ENCODE assay signal across 8 cellular contexts in genomic region chr11:57324154-57324885, GRCh38. TPM values are rescaled to one million over a fixed set of nuclear protein-coding genes. Genes with fewer than 3 reads are reported as not detected.
DNase-seq lines count a peak whose midpoint lies in the region; FAIRE-seq and TF ChIP-seq lines count a peak whose summit lies in the region.

No MANE protein-coding gene starts in this region.

- peak overlapping the region; percentile 64 for H3K4me3 ChIP-seq in HUES48 (ENCODE audit: low read depth, low read length)
- peak overlapping the region; percentile 47 for H3K4me3 ChIP-seq in WERI-Rb-1 (ENCODE audit: low read depth, low read length)
- peak overlapping the region; percentile 58 to 86 (median 63) for H3K4me3 ChIP-seq in endothelial cell of umbilical vein (replicated peaks in 1 of 3; ENCODE audit: insufficient read depth in 1 of 3, low read depth in 1 of 3, low read length in 3 of 3)
- peak overlapping the region; percentile 78 to 83 for H3K4me3 ChIP-seq in muscle layer of duodenum (ENCODE audit: low read depth in 1 of 2, low read length in 2 of 2)

- H3K27me3 ChIP-seq in HUES48 (ENCODE audit: control insufficient read depth, insufficient read depth, low read length), result no peaks in the 10 kb centered on the region
- no peaks in the 10 kb centered on the region for H3K27me3 ChIP-seq in WERI-Rb-1 (ENCODE audit: insufficient read depth, low read depth, severe bottlenecking)
- no peaks in the 10 kb centered on the region for H3K27me3 ChIP-seq in endothelial cell of umbilical vein (ENCODE audit: control insufficient read depth in 2 of 2, insufficient read depth in 2 of 2, low read length in 2 of 2)
- no peaks in the 10 kb centered on the region for H3K27me3 ChIP-seq in muscle layer of duodenum (ENCODE audit: low read depth, low read length)

- H3K4me1 ChIP-seq in HUES48 (ENCODE audit: control insufficient read depth, insufficient read depth, low read length) (peaks cover 34% of the 10 kb centered on the region), endothelial cell of umbilical vein (ENCODE audit: control insufficient read depth, extremely low read depth, insufficient read depth, low read length) (peaks cover 37% of the 10 kb centered on the region), muscle layer of duodenum (ENCODE audit: control insufficient read depth in 1 of 2, insufficient read depth in 2 of 2, low read length in 2 of 2) (peaks cover 18 to 29% of the 10 kb centered on the region in 2 donors)

- H3K4me2 ChIP-seq in endothelial cell of umbilical vein (ENCODE audit: insufficient read depth, low read length), result peak overlapping the region; percentile 74

- CTCF ChIA-PET in endothelial cell of umbilical vein (lab: Charles Lee), result interaction anchor here (0.9 to 4.0 kb wide), 6 partner anchors 9 to 483 kb away, joined by 3 to 37 read pairs (median 6); partner anchors contain the start of gene SSRP1

- peaks cover 17% of the 10 kb centered on the region for H3K79me2 ChIP-seq in endothelial cell of umbilical vein (ENCODE audit: control insufficient read depth, insufficient read depth, low read length)

- H2AFZ ChIP-seq in endothelial cell of umbilical vein (ENCODE audit: low read depth, low read length), result peak overlapping the region; percentile 32

- no peaks in the 10 kb centered on the region for H4K20me1 ChIP-seq in endothelial cell of umbilical vein (replicated peaks; ENCODE audit: control insufficient read depth, extremely low read depth, insufficient read depth, low read length)

- FAIRE-seq in endothelial cell of umbilical vein (lab: Jason Lieb, UNC), result no peak

- peak; percentile 36 for TF ChIP-seq POLR2A in endothelial cell of umbilical vein (IDR thresholded peaks at IDR 0.05; ENCODE audit: low read depth, low read length)

- dilution Hi-C loops in endothelial cell of umbilical vein (cut with MboI; ENCODE audit: extremely low pct_ligation_motif_present, low sequenced_read_pairs), result no loop called here

- H3K9me3 ChIP-seq in HUES48 (ENCODE audit: control insufficient read depth, insufficient read depth, low read length) (no peaks in the 10 kb centered on the region), WERI-Rb-1 (ENCODE audit: severe bottlenecking) (no peaks in the 10 kb centered on the region), endothelial cell of umbilical vein (replicated peaks; ENCODE audit: control insufficient read depth, insufficient read depth, low read length) (no peaks in the 10 kb centered on the region), muscle layer of duodenum (ENCODE audit: control insufficient read depth in 1 of 2, low read length in 2 of 2) (no peaks in the 10 kb centered on the region)

- H3K9me1 ChIP-seq in endothelial cell of umbilical vein (replicated peaks; ENCODE audit: control insufficient read depth, extremely low read depth, insufficient read depth, low read length), result no peaks in the 10 kb centered on the region

- H3K9ac ChIP-seq in HUES48 (ENCODE audit: low read depth, low read length) (peak overlapping the region; percentile 57; the same call in 1 of the 2 replicates), endothelial cell of umbilical vein (replicated peaks; ENCODE audit: extremely low read depth, insufficient read depth, low read length) (peak overlapping the region; percentile 86)

- H3K36me3 ChIP-seq in HUES48 (ENCODE audit: control insufficient read depth, insufficient read depth, low read length), result peaks cover 57% of the 10 kb centered on the region
- peaks cover 42% of the 10 kb centered on the region for H3K36me3 ChIP-seq in WERI-Rb-1
- peaks cover 13 to 25% of the 10 kb centered on the region in 2 experiments for H3K36me3 ChIP-seq in endothelial cell of umbilical vein (ENCODE audit: control insufficient read depth in 2 of 2, extremely low read depth in 1 of 2, insufficient read depth in 2 of 2, low read length in 2 of 2)
- peaks cover 21 to 43% of the 10 kb centered on the region in 2 donors for H3K36me3 ChIP-seq in muscle layer of duodenum (ENCODE audit: control insufficient read depth in 1 of 2, insufficient read depth in 2 of 2, low read length in 2 of 2)

- no TSS peak for BruUV-seq in endothelial cell of umbilical vein (replicated peaks; lab: Mats Ljungman, UMichigan)

- H3K27ac ChIP-seq in HUES48 (ENCODE audit: low read depth, low read length) (peak overlapping the region; percentile 99), WERI-Rb-1 (peak overlapping the region; percentile 72), endothelial cell of umbilical vein (ENCODE audit: insufficient read depth, low read depth, low read length) (peak overlapping the region; percentile 32), muscle layer of duodenum (ENCODE audit: low read length) (peak overlapping the region; percentile 82)

- POLR2A ChIA-PET in endothelial cell of umbilical vein (lab: Charles Lee), result interaction anchor here (0.6 to 3.4 kb wide), 2 partner anchors 13 to 75 kb away, joined by 3 to 23 read pairs; no protein-coding TSS in a partner anchor

- DNase-seq in NCI-H345 (lab: John Stamatoyannopoulos, UW), result peak; percentile 58
- DNase-seq in NCI-H345 treated with DMSO at 0.1 percent for 48 hours (lab: John Stamatoyannopoulos, UW; ENCODE audit: unreplicated experiment), result no peak
- DNase-seq in WERI-Rb-1, result peak; percentile 70
- DNase-seq in endothelial cell of umbilical vein (ENCODE audit: low read depth, low spot score), result peak; percentile 51
- no peak for DNase-seq in NCI-H1436 (lab: John Stamatoyannopoulos, UW)
- DNase-seq in DMS114 treated with DMSO at 0.1 percent for 48 hours (lab: John Stamatoyannopoulos, UW; ENCODE audit: unreplicated experiment), result no peak

- intact Hi-C loops in endothelial cell of umbilical vein (cut with micrococcal nuclease), result loop anchor here (2.0 kb wide), 2 partner anchors 36 to 46 kb away; no protein-coding TSS in a partner anchor

- TF ChIP-seq CTCF in WERI-Rb-1 (IDR thresholded peaks at IDR 0.05; ENCODE audit: low read depth, low read length) (no peak), endothelial cell of umbilical vein (IDR thresholded peaks at IDR 0.05; ENCODE audit: extremely low read depth in 1 of 2, insufficient read depth in 1 of 2, low read depth in 1 of 2, low read length in 2 of 2) (no peak)

TF ChIP-seq in endothelial cell of umbilical vein, 7 proteins besides CTCF, POLR2A, EP300 and RAD21:
- TF ChIP-seq POLR2AphosphoS5 (IDR thresholded peaks at IDR 0.05; ENCODE audit: insufficient read depth, low read depth, low read length) (peak; percentile 28), MYC (IDR thresholded peaks at IDR 0.05; ENCODE audit: low read depth, low read length) (no peak)

RNA-seq across cellular contexts. Expression of gene TNKS1BP1, which starts 0.4 kb away (rescaled TPM):
- total RNA-seq in endothelial cell of umbilical vein, result 93.6 and 111 TPM in 2 replicates
- 48.9 and 54.6 TPM in 2 replicates for polyA plus RNA-seq in endothelial cell of umbilical vein
- 41.5 and 43.0 TPM in 2 replicates for polyA plus RNA-seq in endothelial cell of umbilical vein (2011; cell fraction: cytosol; rRNA removed)
- polyA plus RNA-seq in endothelial cell of umbilical vein (2011; cell fraction: nucleus; rRNA removed), result 114 and 135 TPM in 2 replicates
- 85.2 and 116 TPM in 2 replicates for polyA plus RNA-seq in endothelial cell of umbilical vein (2012)
- polyA minus RNA-seq in endothelial cell of umbilical vein, result 77.6 and 97.5 TPM in 2 replicates
- 11.9 TPM for polyA minus RNA-seq in endothelial cell of umbilical vein (2011; cell fraction: cytosol; rRNA and poly(A)+ RNA removed)
- 36.8 and 38.3 TPM in 2 replicates for polyA minus RNA-seq in endothelial cell of umbilical vein (2011; cell fraction: nucleus; rRNA and poly(A)+ RNA removed)

RNA-seq across cellular contexts. Expression of gene SSRP1, which starts 11.4 kb away (rescaled TPM):
- 140 and 146 TPM in 2 replicates for total RNA-seq in endothelial cell of umbilical vein
- polyA plus RNA-seq in endothelial cell of umbilical vein, result 123 and 130 TPM in 2 replicates
- polyA plus RNA-seq in endothelial cell of umbilical vein (2011; cell fraction: cytosol; rRNA removed), result 150 and 190 TPM in 2 replicates
- polyA plus RNA-seq in endothelial cell of umbilical vein (2011; cell fraction: nucleus; rRNA removed), result 106 and 107 TPM in 2 replicates
- 106 and 145 TPM in 2 replicates for polyA plus RNA-seq in endothelial cell of umbilical vein (2012)
- 121 and 142 TPM in 2 replicates for polyA minus RNA-seq in endothelial cell of umbilical vein
- 156 TPM for polyA minus RNA-seq in endothelial cell of umbilical vein (2011; cell fraction: cytosol; rRNA and poly(A)+ RNA removed)
- 22.6 and 36.0 TPM in 2 replicates for polyA minus RNA-seq in endothelial cell of umbilical vein (2011; cell fraction: nucleus; rRNA and poly(A)+ RNA removed)

RNA-seq across cellular contexts. Expression of gene P2RX3, which starts 13.8 kb away (rescaled TPM):
- not detected in 2 replicates for total RNA-seq in endothelial cell of umbilical vein
- not detected in 2 replicates for polyA plus RNA-seq in endothelial cell of umbilical vein
- polyA plus RNA-seq in endothelial cell of umbilical vein (2011; cell fraction: cytosol; rRNA removed), result not detected in 2 replicates
- polyA plus RNA-seq in endothelial cell of umbilical vein (2011; cell fraction: nucleus; rRNA removed), result not detected in 2 replicates
- not detected in 2 replicates for polyA plus RNA-seq in endothelial cell of umbilical vein (2012)
- not detected in 2 replicates for polyA minus RNA-seq in endothelial cell of umbilical vein
- polyA minus RNA-seq in endothelial cell of umbilical vein (2011; cell fraction: cytosol; rRNA and poly(A)+ RNA removed), result not detected
- not detected in 2 replicates for polyA minus RNA-seq in endothelial cell of umbilical vein (2011; cell fraction: nucleus; rRNA and poly(A)+ RNA removed)

RNA-seq across cellular contexts. Expression of gene PRG3, which starts 56.6 kb away (rescaled TPM):
- not detected in 2 replicates for total RNA-seq in endothelial cell of umbilical vein
- not detected in 2 replicates for polyA plus RNA-seq in endothelial cell of umbilical vein
- not detected in 2 replicates for polyA plus RNA-seq in endothelial cell of umbilical vein (2011; cell fraction: cytosol; rRNA removed)
- polyA plus RNA-seq in endothelial cell of umbilical vein (2011; cell fraction: nucleus; rRNA removed), result not detected in 2 replicates
- polyA plus RNA-seq in endothelial cell of umbilical vein (2012), result not detected in 2 replicates
- not detected in 2 replicates for polyA minus RNA-seq in endothelial cell of umbilical vein
- not detected for polyA minus RNA-seq in endothelial cell of umbilical vein (2011; cell fraction: cytosol; rRNA and poly(A)+ RNA removed)
- not detected in 2 replicates for polyA minus RNA-seq in endothelial cell of umbilical vein (2011; cell fraction: nucleus; rRNA and poly(A)+ RNA removed)

Comparison
In these comparisons a context has a peak if more than half of its experiments do, and no peak if none do; other contexts are left out.
1. DNase-seq: peak in NCI-H345 (single experiment), WERI-Rb-1 (single experiment) and endothelial cell of umbilical vein (single experiment); none in NCI-H345 treated with DMSO at 0.1 percent for 48 hours (single experiment), NCI-H1436 (single experiment) and DMS114 treated with DMSO at 0.1 percent for 48 hours (single experiment).
2. H3K27ac ChIP-seq: peak in every context shown above with its lines; median percentile 99 in HUES48; 82 in muscle layer of duodenum; 72 in WERI-Rb-1; 32 in endothelial cell of umbilical vein.
3. Peak in every context shown above with its lines, with median percentiles within 50 percentile points of each other: H3K4me3 ChIP-seq.